Comparison of ENCODE assay signal across 9 cellular contexts in the genomic region with DNA sequence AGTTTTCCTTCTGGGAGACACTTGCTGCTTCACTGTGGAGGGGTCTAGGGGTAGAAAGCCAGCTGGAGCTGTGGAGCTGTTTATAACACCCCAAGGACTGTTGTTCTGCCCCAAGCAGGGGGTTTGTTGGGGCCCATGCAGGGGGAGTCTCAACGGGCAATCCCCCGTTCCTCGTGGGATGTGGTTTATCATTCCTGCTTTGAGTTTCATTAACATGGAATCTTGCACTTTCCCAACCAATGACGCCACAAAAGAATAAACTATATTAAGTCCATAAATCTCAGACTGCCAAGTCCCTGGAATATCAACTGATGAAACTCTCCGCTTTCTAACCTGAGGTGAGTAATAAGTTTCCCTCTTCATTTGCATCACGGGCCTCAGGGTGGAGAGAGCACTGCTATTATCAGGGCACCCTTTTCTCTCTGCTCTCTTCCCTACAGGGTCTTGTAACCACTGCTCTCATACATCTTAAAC.
DNase-seq lines count a peak whose midpoint lies in the region; ATAC-seq, FAIRE-seq and TF ChIP-seq lines count a peak whose summit lies in the region.
"Had no signal": no experiment of that assay in that cellular context is flagged by ENCODE, and none has a peak within 500 bp of the region (broad histone marks: within the 10 kb centered on the region; RNA-seq: fewer than 3 reads in every experiment).

No MANE protein-coding gene starts in this region.

- peaks cover 34 to 49% of the 10 kb centered on the region in 2 donors for H3K4me1 Mint-ChIP-seq in immature natural killer cell
- peaks cover 19 to 23% of the 10 kb centered on the region in 2 donors for H3K4me1 Mint-ChIP-seq in effector memory CD8-positive, alpha-beta T cell (ENCODE audit: low read depth in 2 of 2)
- peaks cover 32% of the 10 kb centered on the region for H3K4me1 Mint-ChIP-seq in activated T-cell treated with anti-CD3 and anti-CD28 coated beads, Interleukin-2, amount 50 U/mL, for 4 hours (ENCODE audit: low read depth)

- H3K27ac ChIP-seq in OCI-LY3 (ENCODE audit: low read length) (no peak overlapping the region), tibial artery (peak overlapping the region; percentile 52 to 73)

- no peaks in the 10 kb centered on the region for H3K36me3 Mint-ChIP-seq in immature natural killer cell
- H3K36me3 Mint-ChIP-seq in effector memory CD8-positive, alpha-beta T cell (ENCODE audit: insufficient read depth), result peaks cover 8% of the 10 kb centered on the region
- no peaks in the 10 kb centered on the region for H3K36me3 Mint-ChIP-seq in activated T-cell treated with anti-CD3 and anti-CD28 coated beads, Interleukin-2, amount 50 U/mL, for 4 hours (ENCODE audit: insufficient read depth)

- H3K27ac Mint-ChIP-seq in immature natural killer cell, result no peak overlapping the region
- no peak overlapping the region for H3K27ac Mint-ChIP-seq in effector memory CD8-positive, alpha-beta T cell

- TF ChIP-seq POLR2A in H54 (IDR thresholded peaks at IDR 0.05; ENCODE audit: low read depth, low read length), result no peak

- no peak for DNase-seq in immature natural killer cell
- DNase-seq in tibial artery, result no peak
- DNase-seq in H54 (ENCODE audit: insufficient read length, low spot score), result no peak
- no peak for DNase-seq in effector memory CD8-positive, alpha-beta T cell
- DNase-seq in activated T-cell treated with anti-CD3 and anti-CD28 coated beads, Interleukin-2, amount 50 U/mL, for 4 hours, result no peak
- no peak for DNase-seq in NCI-H146 (lab: John Stamatoyannopoulos, UW)
- DNase-seq: NCI-H345 had no signal

- 0 out of 2 replicates have a peak overlapping the region, but pooled peaks have one; percentile 42 for H3K4me3 ChIP-seq in OCI-LY3 (ENCODE audit: low read length)
- H3K4me3 ChIP-seq in tibial artery, result peak overlapping the region in 1 of 2 donors; percentile 35

- H3K9me3 Mint-ChIP-seq in immature natural killer cell, result peaks cover 0 to 9% (median 0%) of the 10 kb centered on the region in 6 donors
- H3K9me3 Mint-ChIP-seq in effector memory CD8-positive, alpha-beta T cell, result peaks cover 0 to 4% of the 10 kb centered on the region in 2 donors
- peaks cover 16% of the 10 kb centered on the region for H3K9me3 Mint-ChIP-seq in activated T-cell treated with anti-CD3 and anti-CD28 coated beads, Interleukin-2, amount 50 U/mL, for 4 hours

- H3K9me3 ChIP-seq in OCI-LY3 (ENCODE audit: insufficient read depth, low read length), result no peaks in the 10 kb centered on the region
- H3K9me3 ChIP-seq in tibial artery, result no peaks in the 10 kb centered on the region

- peaks cover 0 to 10% (median 5%) of the 10 kb centered on the region in 3 donors for H3K27me3 Mint-ChIP-seq in immature natural killer cell (ENCODE audit: low read depth in 3 of 3)
- H3K27me3 Mint-ChIP-seq in effector memory CD8-positive, alpha-beta T cell, result peaks cover 15 to 24% of the 10 kb centered on the region in 2 donors
- peaks cover 47% of the 10 kb centered on the region for H3K27me3 Mint-ChIP-seq in activated T-cell treated with anti-CD3 and anti-CD28 coated beads, Interleukin-2, amount 50 U/mL, for 4 hours (ENCODE audit: low read depth)

- H3K36me3 ChIP-seq in OCI-LY3 (replicated peaks; ENCODE audit: low read depth, low read length) (no peaks in the 10 kb centered on the region), tibial artery (no peaks in the 10 kb centered on the region)

- TF ChIP-seq CTCF in OCI-LY3 (IDR thresholded peaks at IDR 0.05; ENCODE audit: low read depth, low read length) (no peak), tibial artery (IDR thresholded peaks at IDR 0.05) (no peak)

- H3K4me1 ChIP-seq in OCI-LY3 (ENCODE audit: low read length), result peaks cover 40% of the 10 kb centered on the region
- peaks cover 0 to 31% (median 9%) of the 10 kb centered on the region in 4 donors for H3K4me1 ChIP-seq in tibial artery

- no peak overlapping the region for H2AFZ ChIP-seq in OCI-LY3 (ENCODE audit: low read depth, low read length)

- H3K4me2 ChIP-seq in OCI-LY3 (ENCODE audit: low read length), result peak overlapping the region; percentile 64

- H3K27me3 ChIP-seq in OCI-LY3 (ENCODE audit: low read depth, low read length) (peaks cover 72% of the 10 kb centered on the region), tibial artery (no peaks in the 10 kb centered on the region)

- intact Hi-C loops in tibial artery (cut with DNase I; ENCODE audit: low total_unique reads), result no loop called here

- H3K9ac ChIP-seq in OCI-LY3 (ENCODE audit: low read length), result no peak overlapping the region

- H3K79me2 ChIP-seq in OCI-LY3 (ENCODE audit: low read length), result no peaks in the 10 kb centered on the region

- peaks cover 33% of the 10 kb centered on the region for H4K20me1 ChIP-seq in OCI-LY3 (ENCODE audit: insufficient read depth, low read length)

- peak overlapping the region in 3 of 5 donors; percentile 78 to 90 (median 84) for H3K4me3 Mint-ChIP-seq in immature natural killer cell
- peak overlapping the region in 1 of 2 donors; percentile 64 for H3K4me3 Mint-ChIP-seq in effector memory CD8-positive, alpha-beta T cell
- no peak overlapping the region for H3K4me3 Mint-ChIP-seq in activated T-cell treated with anti-CD3 and anti-CD28 coated beads, Interleukin-2, amount 50 U/mL, for 4 hours

- ATAC-seq in GM19463 (IDR thresholded peaks at IDR 0.05; ENCODE audit: unreplicated experiment), result peak; percentile 46
- ATAC-seq in effector memory CD8-positive, alpha-beta T cell (replicated peaks), result no peak
- ATAC-seq in activated T-cell treated with anti-CD3 and anti-CD28 coated beads, Interleukin-2, amount 50 U/mL, for 4 hours, result no peak

- FAIRE-seq in H54 (lab: Jason Lieb, UNC), result no peak
